Comparison of ENCODE assay signal across 25 cellular contexts in the genomic region with DNA sequence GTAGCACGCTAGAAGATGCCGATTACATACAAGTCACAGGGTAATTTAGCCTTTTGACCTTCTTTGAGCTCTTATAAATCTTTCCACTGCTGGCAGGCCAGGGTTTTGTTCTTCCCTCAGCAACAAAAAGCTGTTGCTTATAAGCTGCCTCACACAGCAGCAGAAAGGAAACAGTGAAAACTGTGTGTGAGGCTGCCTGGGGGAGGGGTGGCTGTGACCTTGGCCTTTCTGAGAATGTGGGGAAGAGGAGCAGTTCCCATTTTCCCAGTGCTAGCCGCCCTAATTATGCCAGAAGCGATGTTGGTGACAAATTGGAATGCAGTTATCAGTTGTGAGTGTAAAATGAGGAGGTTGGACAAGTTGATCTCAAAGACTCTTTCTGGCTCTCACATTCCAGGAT. TPM values are rescaled to one million over a fixed set of nuclear protein-coding genes. Genes with fewer than 3 reads are reported as not detected.
A peak's percentile ranks its signal among the peaks of the same experiment; 100 is the strongest.
DNase-seq lines count a peak whose midpoint lies in the region; ATAC-seq and TF ChIP-seq lines count a peak whose summit lies in the region.
"Had no signal": no experiment of that assay in that cellular context is flagged by ENCODE, and none has a peak within 500 bp of the region (broad histone marks: within the 10 kb centered on the region; RNA-seq: fewer than 3 reads in every experiment).

No MANE protein-coding gene starts in this region.

- H3K9me3 ChIP-seq in right cardiac atrium (ENCODE audit: control insufficient read depth, low read length) = no peaks in the 10 kb centered on the region
- no peaks in the 10 kb centered on the region for H3K9me3 ChIP-seq in tibial artery
- H3K9me3 ChIP-seq: BLaER1 treated with 17β-estradiol and CSF1 and Interleukin-3, amounts not matched to agents 10 nM and 100 nM; esophagus squamous epithelium; mucosa of descending colon; Peyer's patch; spleen had no signal

- TF ChIP-seq CTCF in RWPE1 (conservative IDR thresholded peaks at IDR 0.05; ENCODE audit: low read depth) (no peak), tibial artery (IDR thresholded peaks at IDR 0.05) (no peak), coronary artery (IDR thresholded peaks at IDR 0.05) (no peak)

- intact Hi-C loops in right cardiac atrium (cut with DNase I) (no loop called here), tibial artery (cut with DNase I; ENCODE audit: low total_unique reads) (no loop called here)

- POLR2A ChIA-PET in RWPE1 (lab: Yijun Ruan, JAX; ENCODE audit: low non-redundant PET) = no interaction called here

- CTCF ChIA-PET in RWPE1 (lab: Yijun Ruan, JAX) = no interaction called here

- no peak overlapping the region for H3K4me3 ChIP-seq in right cardiac atrium (ENCODE audit: low read length)
- H3K4me3 ChIP-seq in tibial artery = no peak overlapping the region
- H3K4me3 ChIP-seq in coronary artery = no peak overlapping the region
- H3K4me3 ChIP-seq: BLaER1 treated with 17β-estradiol and CSF1 and Interleukin-3, amounts not matched to agents 10 nM and 100 nM; esophagus squamous epithelium; mucosa of descending colon; Peyer's patch; SK-N-MC; spleen had no signal

- DNase-seq in COLO829 (ENCODE audit: low spot score) = peak; percentile 76
- DNase-seq in anterior cingulate cortex (lab: John Stamatoyannopoulos, UW) = peak in 38 of 58 donors; percentile 1 to 56 (median 24)
- peak in 2 of 3 donors; percentile 20 to 50 for DNase-seq in right cardiac atrium
- peak in 44 of 56 donors; percentile 2 to 66 (median 24) for DNase-seq in nucleus accumbens (lab: John Stamatoyannopoulos, UW)
- no peak for DNase-seq in RWPE1 (ENCODE audit: low spot score)
- no peak for DNase-seq in tibial artery
- DNase-seq in coronary artery (ENCODE audit: low spot score) = no peak
- no peak for DNase-seq in DMS 273 treated with DMSO at 0.1 percent for 48 hours (lab: John Stamatoyannopoulos, UW)
- DNase-seq: activated CD4-positive, alpha-beta T cell treated with anti-CD3 and anti-CD28 coated beads, Interleukin-2, amount 10 ng/mL, durations not matched to agents 24 days and 14 days; effector memory CD4-positive, alpha-beta T cell; EL; esophagus squamous epithelium; left colon; mucosa of descending colon; NCI-H1092; NCI-H2029 treated with DMSO at 0.1 percent for 48 hours; Peyer's patch; spleen; stimulated activated CD4-positive, alpha-beta T cell treated with anti-CD3 and anti-CD28 coated beads, Interleukin-4, amount 100 ng/mL, for 4 hours; stimulated activated naive CD8-positive, alpha-beta T cell treated with anti-CD3 and anti-CD28 coated beads, Interleukin-15, amount 100 ng/mL, for 72 hours; T-helper 17 cell had no signal

- 4% methylated on average over 4 of the region's 4 CpGs for WGBS in right cardiac atrium

- H3K27ac ChIP-seq in right cardiac atrium (ENCODE audit: low read length) (peak overlapping the region; percentile 84), RWPE1 (no peak overlapping the region), tibial artery (no peak overlapping the region), coronary artery (no peak overlapping the region)
- H3K27ac ChIP-seq: BLaER1 treated with 17β-estradiol and CSF1 and Interleukin-3, amounts not matched to agents 10 nM and 100 nM; esophagus squamous epithelium; Peyer's patch; SK-N-MC; spleen had no signal

- no peaks in the 10 kb centered on the region for H3K27me3 ChIP-seq in right cardiac atrium (ENCODE audit: control insufficient read depth, insufficient read depth)
- H3K27me3 ChIP-seq in tibial artery = no peaks in the 10 kb centered on the region
- H3K27me3 ChIP-seq: esophagus squamous epithelium, Peyer's patch, spleen had no signal

- peak; percentile 62 to 71 for ATAC-seq in right cardiac atrium
- ATAC-seq: activated naive CD4-positive, alpha-beta T cell treated with anti-CD3 and anti-CD28 coated beads, Interleukin-2, amount 50 U/mL, for 72 hours; left colon; mucosa of descending colon; stimulated activated naive CD8-positive, alpha-beta T cell treated with anti-CD3 and anti-CD28 coated beads, Interleukin-15, amount 100 ng/mL, for 72 hours; T-helper 17 cell had no signal

- H3K36me3 ChIP-seq in tibial artery = no peaks in the 10 kb centered on the region
- H3K36me3 ChIP-seq: BLaER1 treated with 17β-estradiol and CSF1 and Interleukin-3, amounts not matched to agents 10 nM and 100 nM; esophagus squamous epithelium; Peyer's patch; spleen had no signal

- H3K4me1 ChIP-seq in right cardiac atrium (ENCODE audit: control insufficient read depth, insufficient read depth, low read length) (peaks cover 3% of the 10 kb centered on the region), tibial artery (no peaks in the 10 kb centered on the region)
- H3K4me1 ChIP-seq: BLaER1 treated with 17β-estradiol and CSF1 and Interleukin-3, amounts not matched to agents 10 nM and 100 nM; esophagus squamous epithelium; Peyer's patch; spleen had no signal

RNA-seq across cellular contexts. Expression of a gene that starts 25.6 kb away (rescaled TPM):
- under 1 TPM; 0.51 to 0.81 (median 0.75) TPM for total RNA-seq in right cardiac atrium
- 0.43 TPM for polyA plus RNA-seq in right cardiac atrium
- total RNA-seq: activated CD4-positive, alpha-beta T cell treated with anti-CD3 and anti-CD28 coated beads, Interleukin-2, amount 10 ng/mL, durations not matched to agents 24 days and 14 days; activated naive CD4-positive, alpha-beta T cell treated with anti-CD3 and anti-CD28 coated beads, Interleukin-2, amount 50 U/mL, for 72 hours; chondrocyte; T-helper 17 cell had no signal

Comparison
In these comparisons a context has a peak if more than half of its experiments do, and no peak if none do; other contexts are left out.
1. DNase-seq: peak in COLO829 (single experiment), anterior cingulate cortex (38 of 58), right cardiac atrium (2 of 3) and nucleus accumbens (44 of 56); none in RWPE1 (single experiment), tibial artery (0 of 2), coronary artery (single experiment) and DMS 273 treated with DMSO at 0.1 percent for 48 hours (single experiment).